2 cellular contexts compared by ENCODE assay signal in genomic region chr14:68243441-68244010, GRCh38.
TF ChIP-seq lines count a peak whose summit lies in the region.

No MANE protein-coding gene starts in this region.

TF ChIP-seq in SK-N-SH treated with all-trans-retinoic acid at 6 μM for 48 hours, 23 proteins besides CTCF, POLR2A, EP300 and RAD21 (continued from another document):
- no peak for TF ChIP-seq ZFP3 (CRISPR knock-in tag; IDR thresholded peaks at IDR 0.05)
- TF ChIP-seq ISL1 (CRISPR knock-in tag; IDR thresholded peaks at IDR 0.05): peak; percentile 18
- no peak for TF ChIP-seq BACH2 (CRISPR knock-in tag; IDR thresholded peaks at IDR 0.05; ENCODE audit: borderline replicate concordance)
- no peak for TF ChIP-seq TSHZ2 (CRISPR knock-in tag; IDR thresholded peaks at IDR 0.05)
- no peak for TF ChIP-seq CREB5 (CRISPR knock-in tag; IDR thresholded peaks at IDR 0.05; ENCODE audit: low read depth)
- TF ChIP-seq ZNF8 (CRISPR knock-in tag; IDR thresholded peaks at IDR 0.05): no peak
- TF ChIP-seq POU6F1 (CRISPR knock-in tag; IDR thresholded peaks at IDR 0.05; ENCODE audit: borderline replicate concordance, low read depth): no peak

TF ChIP-seq in SK-N-SH, 30 proteins besides CTCF, POLR2A, EP300 and RAD21 (continued from another document):
- TF ChIP-seq NRF1 (IDR thresholded peaks at IDR 0.05; ENCODE audit: low read depth, low read length) (no peak), GABPA (IDR thresholded peaks at IDR 0.05; ENCODE audit: low read depth) (no peak), EZH2phosphoT487 (IDR thresholded peaks at IDR 0.05; ENCODE audit: borderline replicate concordance, low read depth) (no peak), ELF1 (IDR thresholded peaks at IDR 0.05) (no peak), NFIC (IDR thresholded peaks at IDR 0.05; ENCODE audit: borderline replicate concordance) (no peak), ZBTB33 (IDR thresholded peaks at IDR 0.05; ENCODE audit: borderline replicate concordance, low read depth) (no peak), SIN3A (IDR thresholded peaks at IDR 0.05; ENCODE audit: borderline replicate concordance, low read depth, low read length) (no peak), FOXM1 (IDR thresholded peaks at IDR 0.05; ENCODE audit: low read depth) (no peak), RXRA (IDR thresholded peaks at IDR 0.05; ENCODE audit: borderline replicate concordance, low read depth) (no peak), PBX3 (IDR thresholded peaks at IDR 0.05) (no peak), REST (IDR thresholded peaks at IDR 0.05; ENCODE audit: low read depth, low read length) (no peak), SMC3 (IDR thresholded peaks at IDR 0.05; ENCODE audit: low read depth, low read length) (no peak), RCOR1 (IDR thresholded peaks at IDR 0.05; ENCODE audit: low read length) (no peak), RFX5 (IDR thresholded peaks at IDR 0.05; ENCODE audit: low read length) (no peak), YY1 (IDR thresholded peaks at IDR 0.05; ENCODE audit: low read depth) (no peak)
